10 cellular contexts compared by ENCODE assay signal in genomic region chr1:184945034-184945433, GRCh38. TPM values are rescaled to one million over a fixed set of nuclear protein-coding genes. Genes with fewer than 3 reads are reported as not detected.
DNase-seq lines count a peak whose midpoint lies in the region; ATAC-seq and TF ChIP-seq lines count a peak whose summit lies in the region.
"Had no signal": no experiment of that assay in that cellular context is flagged by ENCODE, and none has a peak within 500 bp of the region (broad histone marks: within the 10 kb centered on the region; RNA-seq: fewer than 3 reads in every experiment).

No MANE protein-coding gene starts in this region.

- H3K36me3 Mint-ChIP-seq in immature natural killer cell = peaks cover 0 to 11% (median 8%) of the 10 kb centered on the region in 3 donors
- H3K36me3 Mint-ChIP-seq in activated T-cell treated with anti-CD3 and anti-CD28 coated beads, Interleukin-2, amount 50 U/mL, for 24 hours (ENCODE audit: low read depth) = peaks cover 22% of the 10 kb centered on the region

- peak; percentile 62 to 67 for DNase-seq in AML-193 (lab: John Stamatoyannopoulos, UW)
- DNase-seq in fibroblast of pulmonary artery (ENCODE audit: low read depth) = peak; percentile 48
- no peak for DNase-seq in immature natural killer cell
- DNase-seq in activated T-cell treated with anti-CD3 and anti-CD28 coated beads, Interleukin-2, amount 50 U/mL, for 24 hours = no peak
- DNase-seq in NCI-H69 (lab: John Stamatoyannopoulos, UW) = no peak
- DNase-seq: activated CD4-positive, alpha-beta T cell treated with anti-CD3 and anti-CD28 coated beads for 4 hours had no signal

- peak; percentile 74 for ATAC-seq in GM21367 (IDR thresholded peaks at IDR 0.05; ENCODE audit: unreplicated experiment)
- ATAC-seq in HG03575 (IDR thresholded peaks at IDR 0.05; ENCODE audit: extremely low read depth, insufficient number of reproducible peaks, low FRiP score, unreplicated experiment) = peak; percentile 45
- ATAC-seq in SK-N-SH treated with all-trans-retinoic acid at 6 μM for 48 hours = no peak

- peaks cover 0 to 2% (median 0%) of the 10 kb centered on the region in 6 donors for H3K9me3 Mint-ChIP-seq in immature natural killer cell
- H3K9me3 Mint-ChIP-seq in activated T-cell treated with anti-CD3 and anti-CD28 coated beads, Interleukin-2, amount 50 U/mL, for 24 hours = no peaks in the 10 kb centered on the region

- no peak overlapping the region for H3K4me3 ChIP-seq in fibroblast of pulmonary artery (replicated peaks; ENCODE audit: low read depth, low read length)
- H3K4me3 ChIP-seq: BLaER1 had no signal

- no peak overlapping the region for H3K4me3 Mint-ChIP-seq in immature natural killer cell
- no peak overlapping the region for H3K4me3 Mint-ChIP-seq in activated T-cell treated with anti-CD3 and anti-CD28 coated beads, Interleukin-2, amount 50 U/mL, for 24 hours

- H3K4me1 Mint-ChIP-seq in immature natural killer cell = peaks cover 0 to 4% of the 10 kb centered on the region in 2 donors
- H3K4me1 Mint-ChIP-seq in activated T-cell treated with anti-CD3 and anti-CD28 coated beads, Interleukin-2, amount 50 U/mL, for 24 hours (ENCODE audit: low read depth) = peaks cover 41% of the 10 kb centered on the region

- no peak overlapping the region for H3K27ac Mint-ChIP-seq in immature natural killer cell
- H3K27ac Mint-ChIP-seq in activated T-cell treated with anti-CD3 and anti-CD28 coated beads, Interleukin-2, amount 50 U/mL, for 24 hours = no peak overlapping the region

- H3K27me3 Mint-ChIP-seq in immature natural killer cell (ENCODE audit: low read depth in 3 of 3) = no peaks in the 10 kb centered on the region
- no peaks in the 10 kb centered on the region for H3K27me3 Mint-ChIP-seq in activated T-cell treated with anti-CD3 and anti-CD28 coated beads, Interleukin-2, amount 50 U/mL, for 24 hours

- TF ChIP-seq CTCF in fibroblast of pulmonary artery (IDR thresholded peaks at IDR 0.05; ENCODE audit: low read length, missing control alignments) = no peak

TF ChIP-seq in SK-N-SH treated with all-trans-retinoic acid at 6 μM for 48 hours, 23 proteins besides CTCF, POLR2A, EP300 and RAD21:
- TF ChIP-seq, protein P1, sequence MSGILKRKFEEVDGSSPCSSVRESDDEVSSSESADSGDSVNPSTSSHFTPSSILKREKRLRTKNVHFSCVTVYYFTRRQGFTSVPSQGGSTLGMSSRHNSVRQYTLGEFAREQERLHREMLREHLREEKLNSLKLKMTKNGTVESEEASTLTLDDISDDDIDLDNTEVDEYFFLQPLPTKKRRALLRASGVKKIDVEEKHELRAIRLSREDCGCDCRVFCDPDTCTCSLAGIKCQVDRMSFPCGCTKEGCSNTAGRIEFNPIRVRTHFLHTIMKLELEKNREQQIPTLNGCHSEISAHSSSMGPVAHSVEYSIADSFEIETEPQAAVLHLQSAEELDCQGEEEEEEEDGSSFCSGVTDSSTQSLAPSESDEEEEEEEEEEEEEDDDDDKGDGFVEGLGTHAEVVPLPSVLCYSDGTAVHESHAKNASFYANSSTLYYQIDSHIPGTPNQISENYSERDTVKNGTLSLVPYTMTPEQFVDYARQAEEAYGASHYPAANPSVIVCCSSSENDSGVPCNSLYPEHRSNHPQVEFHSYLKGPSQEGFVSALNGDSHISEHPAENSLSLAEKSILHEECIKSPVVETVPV (CRISPR knock-in tag; IDR thresholded peaks at IDR 0.05) = no peak
- TF ChIP-seq ZFP30 (CRISPR knock-in tag; IDR thresholded peaks at IDR 0.05) (no peak), SNAI2 (CRISPR knock-in tag; IDR thresholded peaks at IDR 0.05) (no peak), ARNTL (CRISPR knock-in tag; IDR thresholded peaks at IDR 0.05; ENCODE audit: borderline replicate concordance, low read depth) (no peak), BACH2 (CRISPR knock-in tag; IDR thresholded peaks at IDR 0.05; ENCODE audit: borderline replicate concordance) (no peak), PPARA (CRISPR knock-in tag; IDR thresholded peaks at IDR 0.05; ENCODE audit: borderline replicate concordance) (no peak), ZC3H10 (CRISPR knock-in tag; IDR thresholded peaks at IDR 0.05) (no peak), TSHZ2 (CRISPR knock-in tag; IDR thresholded peaks at IDR 0.05) (no peak), ZNF565 (CRISPR knock-in tag; conservative IDR thresholded peaks at IDR 0.05; ENCODE audit: low read depth) (no peak), GLIS3 (CRISPR knock-in tag; IDR thresholded peaks at IDR 0.05) (no peak), ISL1 (CRISPR knock-in tag; IDR thresholded peaks at IDR 0.05) (no peak), PATZ1 (CRISPR knock-in tag; IDR thresholded peaks at IDR 0.05; ENCODE audit: borderline replicate concordance) (no peak), TCF4 (CRISPR knock-in tag; IDR thresholded peaks at IDR 0.05; ENCODE audit: borderline replicate concordance) (no peak), ZNF8 (CRISPR knock-in tag; IDR thresholded peaks at IDR 0.05) (no peak), OSR1 (CRISPR knock-in tag; IDR thresholded peaks at IDR 0.05) (no peak)
- TF ChIP-seq, protein P2, sequence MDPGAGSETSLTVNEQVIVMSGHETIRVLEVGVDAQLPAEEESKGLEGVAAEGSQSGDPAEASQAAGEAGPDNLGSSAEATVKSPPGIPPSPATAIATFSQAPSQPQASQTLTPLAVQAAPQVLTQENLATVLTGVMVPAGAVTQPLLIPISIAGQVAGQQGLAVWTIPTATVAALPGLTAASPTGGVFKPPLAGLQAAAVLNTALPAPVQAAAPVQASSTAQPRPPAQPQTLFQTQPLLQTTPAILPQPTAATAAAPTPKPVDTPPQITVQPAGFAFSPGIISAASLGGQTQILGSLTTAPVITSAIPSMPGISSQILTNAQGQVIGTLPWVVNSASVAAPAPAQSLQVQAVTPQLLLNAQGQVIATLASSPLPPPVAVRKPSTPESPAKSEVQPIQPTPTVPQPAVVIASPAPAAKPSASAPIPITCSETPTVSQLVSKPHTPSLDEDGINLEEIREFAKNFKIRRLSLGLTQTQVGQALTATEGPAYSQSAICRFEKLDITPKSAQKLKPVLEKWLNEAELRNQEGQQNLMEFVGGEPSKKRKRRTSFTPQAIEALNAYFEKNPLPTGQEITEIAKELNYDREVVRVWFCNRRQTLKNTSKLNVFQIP (CRISPR knock-in tag; IDR thresholded peaks at IDR 0.05; ENCODE audit: borderline replicate concordance, low read depth) = no peak

RNA-seq across cellular contexts. Expression of gene NIBAN1, which starts 29.3 kb away (rescaled TPM):
- polyA plus RNA-seq in immature natural killer cell = 10 to 100 TPM in 2 of 3 donors, 1 to 10 TPM in 1; 6.3 to 24.7 (median 19.0) TPM

Comparison
In these comparisons a context has a peak if more than half of its experiments do, and no peak if none do; other contexts are left out.
1. DNase-seq: peak in AML-193 (2 of 2) and fibroblast of pulmonary artery (single experiment); none in immature natural killer cell (0 of 3), activated T-cell treated with anti-CD3 and anti-CD28 coated beads, Interleukin-2, amount 50 U/mL, for 24 hours (single experiment) and NCI-H69 (single experiment).